ENCODE assay signal across 28 cellular contexts in genomic region chr13:67568205-67568604, GRCh38.
"Had no signal": no experiment of that assay in that cellular context is flagged by ENCODE, and none has a peak within 500 bp of the region (broad histone marks: within the 10 kb centered on the region; RNA-seq: fewer than 3 reads in every experiment).

No MANE protein-coding gene starts in this region.

- H3K4me1 Mint-ChIP-seq: stimulated activated effector memory CD8-positive, alpha-beta T cell treated with anti-CD3 and anti-CD28 coated beads, Interleukin-12 subunit alpha, Interleukin-12 subunit beta, amount 100 ng/mL, for 72 hours; stimulated activated memory B cell treated with anti-CD40 and anti-IgM and Interleukin-4, amounts not matched to agents 10 μg/mL and 1 μg/mL and 100 μg/mL, for 72 hours; stimulated activated naive B cell treated with anti-CD40 and anti-IgM and Interleukin-4, amounts not matched to agents 10 μg/mL and 1 μg/mL and 100 μg/mL, for 72 hours; stimulated activated naive CD8-positive, alpha-beta T cell treated with anti-CD3 and anti-CD28 coated beads, Interleukin-15, amount 100 ng/mL, for 72 hours had no signal

- H3K36me3 ChIP-seq: stomach, suprapubic skin, thoracic aorta, thyroid gland, tibial artery, tibial nerve, transverse colon, upper lobe of left lung, upper lobe of right lung, uterus, vagina had no signal

- H3K27ac Mint-ChIP-seq: stimulated activated effector memory CD8-positive, alpha-beta T cell treated with anti-CD3 and anti-CD28 coated beads, Interleukin-12 subunit alpha, Interleukin-12 subunit beta, amount 100 ng/mL, for 72 hours; stimulated activated memory B cell treated with anti-CD40 and anti-IgM and Interleukin-4, amounts not matched to agents 10 μg/mL and 1 μg/mL and 100 μg/mL, for 72 hours; stimulated activated naive B cell treated with anti-CD40 and anti-IgM and Interleukin-4, amounts not matched to agents 10 μg/mL and 1 μg/mL and 100 μg/mL, for 72 hours; stimulated activated naive CD8-positive, alpha-beta T cell treated with anti-CD3 and anti-CD28 coated beads, Interleukin-15, amount 100 ng/mL, for 72 hours; stimulated activated naive CD8-positive, alpha-beta T cell treated with anti-CD3 and anti-CD28 coated beads, Interleukin-15, Interleukin-2, amounts not matched to agents 100 ng/mL and 50 ng/mL, for 24 hours; type B pancreatic cell had no signal

- H3K27ac ChIP-seq: stomach, suprapubic skin, testis, thoracic aorta, thyroid gland, tibial artery, tibial nerve, transverse colon, upper lobe of left lung, upper lobe of right lung, uterus, vagina had no signal

- H3K9me3 Mint-ChIP-seq: stimulated activated naive CD8-positive, alpha-beta T cell treated with anti-CD3 and anti-CD28 coated beads, Interleukin-15, amount 100 ng/mL, for 72 hours; type B pancreatic cell had no signal

- H3K4me3 ChIP-seq: stomach, suprapubic skin, testis, thoracic aorta, thyroid gland, tibial artery, tibial nerve, transverse colon, upper lobe of left lung, upper lobe of right lung, uterus, vagina had no signal

- DNase-seq: stimulated activated CD4-positive, alpha-beta T cell treated with anti-CD3 and anti-CD28 coated beads, Interleukin-2, amount 100 ng/mL, for 48 hours; stimulated activated CD4-positive, alpha-beta T cell treated with anti-CD3 and anti-CD28 coated beads, Interleukin-4, amount 100 ng/mL, for 1 hour; stimulated activated CD4-positive, alpha-beta T cell treated with anti-CD3 and anti-CD28 coated beads, Interleukin-4, amount 100 ng/mL, for 24 hours; stimulated activated CD4-positive, alpha-beta T cell treated with anti-CD3 and anti-CD28 coated beads, Interleukin-4, amount 100 ng/mL, for 4 hours; stimulated activated CD8-positive, alpha-beta memory T cell treated with anti-CD3 and anti-CD28 coated beads, Interleukin-4, amount 100 ng/mL, for 48 hours; stimulated activated naive B cell treated with anti-CD40 and anti-IgM and Interleukin-4, amounts not matched to agents 10 μg/mL and 1 μg/mL and 100 μg/mL, for 72 hours; stimulated activated naive CD4-positive, alpha-beta T cell; stimulated activated naive CD4-positive, alpha-beta T cell treated with Interleukin-2 at 50 U/mL for 16 hours; stimulated activated naive CD8-positive, alpha-beta T cell treated with anti-CD3 and anti-CD28 coated beads, Interleukin-15, amount 100 ng/mL, for 72 hours; stimulated activated naive CD8-positive, alpha-beta T cell treated with anti-CD3 and anti-CD28 coated beads, Interleukin-15, Interleukin-2, amounts not matched to agents 100 U/mL and 50 U/mL, for 24 hours; stomach; substantia nigra; testis; thyroid gland; tibial artery; transverse colon; trophoblast cell; upper lobe of left lung; upper lobe of right lung; uterus had no signal

- H3K27me3 Mint-ChIP-seq: stimulated activated memory B cell treated with anti-CD40 and anti-IgM and Interleukin-4, amounts not matched to agents 10 μg/mL and 1 μg/mL and 100 μg/mL, for 72 hours; stimulated activated naive B cell treated with anti-CD40 and anti-IgM and Interleukin-4, amounts not matched to agents 10 μg/mL and 1 μg/mL and 100 μg/mL, for 72 hours; stimulated activated naive CD8-positive, alpha-beta T cell treated with anti-CD3 and anti-CD28 coated beads, Interleukin-15, amount 100 ng/mL, for 72 hours; stimulated activated naive CD8-positive, alpha-beta T cell treated with anti-CD3 and anti-CD28 coated beads, Interleukin-15, Interleukin-2, amounts not matched to agents 100 ng/mL and 50 ng/mL, for 24 hours; type B pancreatic cell had no signal

- H3K36me3 Mint-ChIP-seq: stimulated activated effector memory CD8-positive, alpha-beta T cell treated with anti-CD3 and anti-CD28 coated beads, Interleukin-12 subunit alpha, Interleukin-12 subunit beta, amount 100 ng/mL, for 72 hours; stimulated activated memory B cell treated with anti-CD40 and anti-IgM and Interleukin-4, amounts not matched to agents 10 μg/mL and 1 μg/mL and 100 μg/mL, for 72 hours; stimulated activated naive B cell treated with anti-CD40 and anti-IgM and Interleukin-4, amounts not matched to agents 10 μg/mL and 1 μg/mL and 100 μg/mL, for 72 hours; type B pancreatic cell had no signal

- H3K27me3 ChIP-seq: stomach, suprapubic skin, testis, thyroid gland, tibial artery, tibial nerve, transverse colon, upper lobe of left lung, upper lobe of right lung, uterus, vagina had no signal

- H3K4me1 ChIP-seq: stomach, suprapubic skin, testis, thyroid gland, tibial artery, tibial nerve, transverse colon, upper lobe of left lung, upper lobe of right lung, uterus, vagina had no signal

- ATAC-seq: stimulated activated effector memory CD8-positive, alpha-beta T cell treated with anti-CD3 and anti-CD28 coated beads, Interleukin-12 subunit alpha, Interleukin-12 subunit beta, amount 100 ng/mL, for 72 hours; stimulated activated memory B cell treated with anti-CD40 and anti-IgM and Interleukin-4, amounts not matched to agents 10 μg/mL and 1 μg/mL and 100 μg/mL, for 72 hours; stimulated activated naive B cell treated with anti-CD40 and anti-IgM and Interleukin-4, amounts not matched to agents 10 μg/mL and 1 μg/mL and 100 μg/mL, for 72 hours; stimulated activated naive CD8-positive, alpha-beta T cell treated with anti-CD3 and anti-CD28 coated beads, Interleukin-15, amount 100 ng/mL, for 72 hours; stimulated activated naive CD8-positive, alpha-beta T cell treated with anti-CD3 and anti-CD28 coated beads, Interleukin-15, Interleukin-2, amounts not matched to agents 100 U/mL and 50 U/mL, for 24 hours; upper lobe of right lung had no signal

- H3K4me3 Mint-ChIP-seq: stimulated activated effector memory CD8-positive, alpha-beta T cell treated with anti-CD3 and anti-CD28 coated beads, Interleukin-12 subunit alpha, Interleukin-12 subunit beta, amount 100 ng/mL, for 72 hours; stimulated activated memory B cell treated with anti-CD40 and anti-IgM and Interleukin-4, amounts not matched to agents 10 μg/mL and 1 μg/mL and 100 μg/mL, for 72 hours; stimulated activated naive B cell treated with anti-CD40 and anti-IgM and Interleukin-4, amounts not matched to agents 10 μg/mL and 1 μg/mL and 100 μg/mL, for 72 hours; stimulated activated naive CD8-positive, alpha-beta T cell treated with anti-CD3 and anti-CD28 coated beads, Interleukin-15, amount 100 ng/mL, for 72 hours; stimulated activated naive CD8-positive, alpha-beta T cell treated with anti-CD3 and anti-CD28 coated beads, Interleukin-15, Interleukin-2, amounts not matched to agents 100 ng/mL and 50 ng/mL, for 24 hours; type B pancreatic cell had no signal

- H3K9me3 ChIP-seq: stomach, suprapubic skin, testis, thoracic aorta, thyroid gland, tibial artery, tibial nerve, transverse colon, upper lobe of left lung, upper lobe of right lung, uterus, vagina had no signal
